Comparison of ENCODE assay signal across 1 cellular context in the genomic region with DNA sequence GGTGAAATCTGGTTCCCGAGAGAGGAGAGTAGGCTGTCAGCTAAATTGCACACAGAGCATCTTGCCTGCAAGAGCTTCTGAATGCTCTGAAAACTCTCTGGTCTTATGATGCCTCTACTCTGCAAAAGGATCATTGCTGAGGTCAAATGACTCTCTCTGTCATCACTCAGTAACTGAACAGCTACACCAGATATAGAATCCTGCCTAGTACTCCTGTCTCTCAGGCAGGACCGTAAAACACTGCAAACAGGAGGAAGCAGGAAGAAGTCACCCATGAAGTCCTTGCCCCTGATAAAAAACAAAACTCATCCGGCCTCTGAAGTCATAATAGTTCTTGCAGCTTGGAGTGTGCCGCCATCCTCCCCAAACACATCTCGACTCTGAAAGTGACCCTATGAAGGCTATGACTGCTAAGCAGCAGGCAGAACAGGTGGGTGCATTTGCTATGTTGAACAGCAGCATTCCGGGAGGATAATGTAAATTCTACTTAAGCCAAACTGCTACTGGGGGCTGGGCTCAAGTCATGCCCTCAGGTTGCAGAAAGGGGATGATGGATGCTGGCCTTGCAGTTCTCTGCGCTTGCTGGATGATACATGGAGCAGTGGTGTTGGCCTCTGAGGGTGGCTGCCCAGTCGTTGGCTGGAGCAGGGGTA.
A peak's percentile ranks its signal among the peaks of the same experiment; 100 is the strongest.
TF ChIP-seq lines count a peak whose summit lies in the region.

No MANE protein-coding gene starts in this region.

TF ChIP-seq in H1, 55 proteins besides CTCF, POLR2A, EP300 and RAD21 (continued from another document):
- TF ChIP-seq TEAD4 (IDR thresholded peaks at IDR 0.05; ENCODE audit: low read depth, low read length) = peak; percentile 68; the same call in 1 of the 2 replicates
- TF ChIP-seq POLR2AphosphoS5 (IDR thresholded peaks at IDR 0.05; ENCODE audit: low read depth, low read length) = no peak
- TF ChIP-seq ASH2L (IDR thresholded peaks at IDR 0.05; ENCODE audit: low read length) = peak; percentile 62
- TF ChIP-seq SAP30 (IDR thresholded peaks at IDR 0.05; ENCODE audit: insufficient read depth, insufficient replicate concordance, low read length) = no peak
- TF ChIP-seq SP1 (IDR thresholded peaks at IDR 0.05; ENCODE audit: low read depth, low read length) = peak; percentile 59; the same call in 1 of the 2 replicates
- no peak for TF ChIP-seq SP4 (IDR thresholded peaks at IDR 0.05; ENCODE audit: low read length)
- no peak for TF ChIP-seq CBX5 (IDR thresholded peaks at IDR 0.05; ENCODE audit: low read depth, low read length)
